8 cellular contexts compared by ENCODE assay signal in genomic region chr17:50948711-50949110, GRCh38.
A peak's percentile ranks its signal among the peaks of the same experiment; 100 is the strongest.
DNase-seq lines count a peak whose midpoint lies in the region; ATAC-seq and TF ChIP-seq lines count a peak whose summit lies in the region.
"Had no signal": no experiment of that assay in that cellular context is flagged by ENCODE, and none has a peak within 500 bp of the region (broad histone marks: within the 10 kb centered on the region; RNA-seq: fewer than 3 reads in every experiment).

No MANE protein-coding gene starts in this region.

- TF ChIP-seq CTCF in HFFc6 (IDR thresholded peaks at IDR 0.05) (no peak), body of pancreas (IDR thresholded peaks at IDR 0.05) (no peak)

- H3K4me1 ChIP-seq in body of pancreas (peaks cover 64% of the 10 kb centered on the region), mesendoderm (ENCODE audit: control insufficient read depth, low read depth, low read length) (peaks cover under 1% of the 10 kb centered on the region), stomach smooth muscle (ENCODE audit: control insufficient read depth, insufficient read depth, low read length) (peaks cover 51% of the 10 kb centered on the region)

- no peaks in the 10 kb centered on the region for H3K36me3 Mint-ChIP-seq in HFFc6 (ENCODE audit: low read depth)

- H3K27ac ChIP-seq in body of pancreas (peak overlapping the region; percentile 91 to 96 (median 92)), mesendoderm (ENCODE audit: low read depth, low read length) (no peak overlapping the region), stomach smooth muscle (ENCODE audit: low read length) (peak overlapping the region; percentile 90)

- no peak overlapping the region for H3K23ac ChIP-seq in mesendoderm (ENCODE audit: low read length)

- H3K36me3 ChIP-seq in body of pancreas (replicated peaks in 1 of 2; ENCODE audit: insufficient read depth in 1 of 2, low read depth in 2 of 2), result no peaks in the 10 kb centered on the region
- no peaks in the 10 kb centered on the region for H3K36me3 ChIP-seq in mesendoderm (ENCODE audit: control insufficient read depth, insufficient read depth, low read length)
- no peaks in the 10 kb centered on the region for H3K36me3 ChIP-seq in stomach smooth muscle (ENCODE audit: control insufficient read depth in 2 of 2, insufficient read depth in 2 of 2, low read length in 2 of 2)

- peak overlapping the region; percentile 29 for H3K18ac ChIP-seq in mesendoderm (ENCODE audit: low read length)

- no peak for DNase-seq in HFFc6
- peak in 2 of 4 donors; percentile 10 to 18 for DNase-seq in body of pancreas
- DNase-seq in mesendoderm, result no peak
- DNase-seq in NCI-H82 treated with DMSO at 0.1 percent for 48 hours (lab: John Stamatoyannopoulos, UW; ENCODE audit: unreplicated experiment), result no peak
- DNase-seq: activated effector memory CD4-positive, alpha-beta T cell treated with Interleukin-2 at 50 U/mL for 16 hours had no signal

- H3K4me3 ChIP-seq in body of pancreas, result no peak overlapping the region
- no peak overlapping the region for H3K4me3 ChIP-seq in mesendoderm (ENCODE audit: low read length)
- no peak overlapping the region for H3K4me3 ChIP-seq in stomach smooth muscle (ENCODE audit: low read length in 2 of 2)

- no peak overlapping the region for H3K9ac ChIP-seq in mesendoderm (ENCODE audit: low read length)
- no peak overlapping the region for H3K9ac ChIP-seq in stomach smooth muscle (ENCODE audit: low read length in 2 of 2)

- peak overlapping the region; percentile 98 for H3K27ac Mint-ChIP-seq in HFFc6

- H2BK5ac ChIP-seq in mesendoderm (ENCODE audit: low read length), result no peak overlapping the region

- no peak overlapping the region for H2BK15ac ChIP-seq in mesendoderm (replicated peaks; ENCODE audit: low read depth)

- intact Hi-C loops in body of pancreas (cut with DNase I), result no loop called here

- H3K79me1 ChIP-seq in mesendoderm (ENCODE audit: low read length), result no peaks in the 10 kb centered on the region

- no peak overlapping the region for H2BK120ac ChIP-seq in mesendoderm (ENCODE audit: low read depth, low read length)

- H3K27me3 ChIP-seq in body of pancreas (no peaks in the 10 kb centered on the region), mesendoderm (ENCODE audit: insufficient read depth, low read length, poor library complexity) (no peaks in the 10 kb centered on the region), stomach smooth muscle (ENCODE audit: control insufficient read depth in 1 of 2, insufficient read depth in 2 of 2, low read length in 2 of 2) (no peaks in the 10 kb centered on the region)

- no peaks in the 10 kb centered on the region for H3K27me3 Mint-ChIP-seq in HFFc6 (ENCODE audit: insufficient read depth)

- H4K8ac ChIP-seq in mesendoderm (ENCODE audit: low read depth, low read length), result no peak overlapping the region

- TF ChIP-seq POLR2A in body of pancreas (IDR thresholded peaks at IDR 0.05), result no peak

- no peak overlapping the region for H3K56ac ChIP-seq in mesendoderm (ENCODE audit: low read length)

- H3K4me3 Mint-ChIP-seq in HFFc6, result no peak overlapping the region

- no peak overlapping the region for H4K5ac ChIP-seq in mesendoderm (ENCODE audit: low read length)

- no peak overlapping the region for H2AK5ac ChIP-seq in mesendoderm (ENCODE audit: low read length)

- no peak overlapping the region for H3K4me2 ChIP-seq in mesendoderm (ENCODE audit: low read length)

- peaks cover 63% of the 10 kb centered on the region for H3K4me1 Mint-ChIP-seq in HFFc6 (ENCODE audit: low read depth)

- H3K9me3 ChIP-seq in body of pancreas (no peaks in the 10 kb centered on the region), stomach smooth muscle (ENCODE audit: control insufficient read depth in 2 of 2, low read length in 2 of 2) (no peaks in the 10 kb centered on the region)

- 84 to 89% methylated on average over 13 of the region's 13 CpGs for WGBS in body of pancreas, 2 donors
- no CpG with 5 or more reads among the region's 13 CpGs for WGBS in mesendoderm (ENCODE audit: extremely low coverage, insufficient coverage, low lambda C conversion rate)

- H3K79me2 ChIP-seq in mesendoderm (ENCODE audit: control insufficient read depth, insufficient read depth, low read length), result no peaks in the 10 kb centered on the region

- ATAC-seq in body of pancreas (no peak), GM21825 (IDR thresholded peaks at IDR 0.05; ENCODE audit: unreplicated experiment) (no peak), HG02763 (IDR thresholded peaks at IDR 0.05; ENCODE audit: unreplicated experiment) (no peak)

- H3K4ac ChIP-seq in mesendoderm (ENCODE audit: low read depth, low read length), result no peak overlapping the region

- H3K9me3 Mint-ChIP-seq in HFFc6, result no peaks in the 10 kb centered on the region
